8 cellular contexts compared by ENCODE assay signal in the genomic region with DNA sequence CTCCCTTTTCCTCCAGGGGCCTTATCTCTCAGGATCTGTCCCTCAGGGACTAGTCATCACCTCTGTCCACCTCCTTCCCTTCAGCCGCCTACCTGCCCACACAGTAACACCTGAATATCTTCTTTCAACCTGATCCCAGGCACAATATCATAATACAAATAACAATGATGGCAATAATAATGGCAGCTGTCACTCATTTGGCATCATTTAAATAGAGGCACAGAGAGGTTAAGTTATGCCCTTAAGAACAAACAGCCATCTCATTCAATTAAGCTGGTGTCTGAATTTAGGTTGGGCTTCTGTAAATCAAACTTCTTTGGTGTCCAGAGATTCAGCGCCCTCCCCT. TPM values are rescaled to one million over a fixed set of nuclear protein-coding genes. Genes with fewer than 3 reads are reported as not detected.
DNase-seq lines count a peak whose midpoint lies in the region; ATAC-seq and TF ChIP-seq lines count a peak whose summit lies in the region.

No MANE protein-coding gene starts in this region.

- no peak overlapping the region for H4K91ac ChIP-seq in H9 (ENCODE audit: insufficient read length, low read depth, low read length)

- no peak overlapping the region for H2AK5ac ChIP-seq in H9 (ENCODE audit: insufficient read length, low read length)

- intact Hi-C loops in activated B cell treated with CpG ODN at 0.5 μM for 24 hours (cut with micrococcal nuclease), result loop anchor here (1.0 to 5.0 kb wide), 6 partner anchors 12 to 153 kb away; no protein-coding TSS in a partner anchor

- ATAC-seq in activated B cell treated with CpG ODN at 0.5 μM for 24 hours (ENCODE audit: low read depth), result no peak
- no peak for ATAC-seq in activated CD4-positive, CD25-positive, alpha-beta regulatory T cell treated with anti-CD3 and anti-CD28 coated beads, Interleukin-2, amount 50 U/mL, for 24 hours
- no peak for ATAC-seq in HG02973 (IDR thresholded peaks at IDR 0.05; ENCODE audit: unreplicated experiment)
- ATAC-seq in GM21381 (IDR thresholded peaks at IDR 0.05; ENCODE audit: unreplicated experiment), result no peak

- no peak overlapping the region for H2BK12ac ChIP-seq in H9 (ENCODE audit: insufficient read length, low read depth, low read length)

- WGBS in H9 (ENCODE audit: extremely low coverage, insufficient read length, low lambda C conversion rate), result no CpG with 5 or more reads among the region's 2 CpGs
- WGBS in hepatocyte (ENCODE audit: low lambda C conversion rate, missing lambda C conversion rate), result 58% methylated on average over 2 of the region's 2 CpGs

- no peaks in the 10 kb centered on the region for H3K79me2 ChIP-seq in H9 (ENCODE audit: insufficient read depth, low read length)
- peaks cover 60% of the 10 kb centered on the region for H3K79me2 ChIP-seq in hepatocyte

- H3K9me2 ChIP-seq in hepatocyte (replicated peaks; ENCODE audit: insufficient read depth), result no peaks in the 10 kb centered on the region

- no peaks in the 10 kb centered on the region for H3K36me3 ChIP-seq in hepatocyte (replicated peaks; ENCODE audit: insufficient read depth, low read depth)

- no peak overlapping the region for H3K18ac ChIP-seq in H9 (ENCODE audit: insufficient read length, low read depth, low read length)

- no peak overlapping the region for H3K4ac ChIP-seq in H9 (ENCODE audit: low read depth, low read length)

- DNase-seq in H9 (no peak), activated B cell treated with CpG ODN at 0.5 μM for 24 hours (no peak), hepatocyte (ENCODE audit: low spot score) (no peak)
- no peak for DNase-seq in activated CD4-positive, alpha-beta T cell treated with anti-CD3 and anti-CD28 coated beads for 48 hours

- H4K8ac ChIP-seq in H9 (replicated peaks; ENCODE audit: insufficient read length, low read depth, low read length), result no peak overlapping the region

- H3K9me3 Mint-ChIP-seq in H9 (no peaks in the 10 kb centered on the region; a peak in 2 of 5 replicates), activated B cell treated with CpG ODN at 0.5 μM for 24 hours (no peaks in the 10 kb centered on the region)

- CTCF ChIA-PET in activated B cell treated with CpG ODN at 0.5 μM for 24 hours (lab: Charles Lee), result interaction anchor here (0.8 to 5.8 kb wide), 24 partner anchors 9 to 256 kb away, joined by 3 to 60 read pairs (median 4); a partner anchor contains a TSS

- TF ChIP-seq CTCF in H9 (conservative IDR thresholded peaks at IDR 0.05) (no peak), activated B cell treated with CpG ODN at 0.5 μM for 24 hours (IDR thresholded peaks at IDR 0.05) (no peak), hepatocyte (IDR thresholded peaks at IDR 0.05; ENCODE audit: poor library complexity) (no peak)

- H4K20me1 ChIP-seq in H9 (ENCODE audit: control insufficient read depth, insufficient read depth, insufficient read length) (no peaks in the 10 kb centered on the region), hepatocyte (ENCODE audit: insufficient read depth, poor library complexity, severe bottlenecking) (no peaks in the 10 kb centered on the region)

- no peaks in the 10 kb centered on the region for H3K23me2 ChIP-seq in H9 (ENCODE audit: insufficient read length, low read depth, low read length, poor library complexity, severe bottlenecking)

- H3K4me3 ChIP-seq in hepatocyte, result no peak overlapping the region
- H3K4me3 ChIP-seq in skin epidermis, result no peak overlapping the region

- peak overlapping the region in 2 of 3 experiments; percentile 40 to 48; a peak in 2 of 7 replicates for H3K27ac Mint-ChIP-seq in H9
- H3K27ac Mint-ChIP-seq in activated B cell treated with CpG ODN at 0.5 μM for 24 hours, result peak overlapping the region; percentile 13

- no peak overlapping the region for H3K14ac ChIP-seq in H9 (ENCODE audit: insufficient read depth, low read length)

- no peak overlapping the region for H2BK15ac ChIP-seq in H9 (ENCODE audit: low read depth, low read length)

- peaks cover 16% of the 10 kb centered on the region; the same call in 1 of the 2 replicates for H3K4me1 ChIP-seq in H9 (ENCODE audit: insufficient read depth, low read length)
- peaks cover 69% of the 10 kb centered on the region for H3K4me1 ChIP-seq in hepatocyte (ENCODE audit: insufficient read depth)

- H2BK120ac ChIP-seq in H9 (ENCODE audit: low read depth, low read length, poor library complexity, severe bottlenecking), result no peak overlapping the region

- H3K4me2 ChIP-seq in H9 (ENCODE audit: insufficient read depth, insufficient read length, low read length), result no peak overlapping the region
- peak overlapping the region; percentile 8 for H3K4me2 ChIP-seq in hepatocyte

- peak overlapping the region in 1 of 2 experiments; percentile 43; a peak in 2 of 5 replicates for H3K4me3 Mint-ChIP-seq in H9
- H3K4me3 Mint-ChIP-seq in activated B cell treated with CpG ODN at 0.5 μM for 24 hours, result peak overlapping the region; percentile 49

- H3K9ac ChIP-seq in H9 (ENCODE audit: extremely low read depth, insufficient read length, low read length), result no peak overlapping the region

- H3K27me3 Mint-ChIP-seq in H9 (ENCODE audit: low read depth) (no peaks in the 10 kb centered on the region), activated B cell treated with CpG ODN at 0.5 μM for 24 hours (no peaks in the 10 kb centered on the region)

- H3K27me3 ChIP-seq in H9 (ENCODE audit: insufficient read depth, low read length) (no peaks in the 10 kb centered on the region), hepatocyte (no peaks in the 10 kb centered on the region)

- no peak overlapping the region for H2AFZ ChIP-seq in H9 (ENCODE audit: low read length)
- no peak overlapping the region for H2AFZ ChIP-seq in hepatocyte

- no peak overlapping the region for H3T11ph ChIP-seq in H9 (ENCODE audit: low read length)

- H3K79me1 ChIP-seq in H9 (ENCODE audit: insufficient read depth, low read depth, low read length, poor library complexity, severe bottlenecking), result no peaks in the 10 kb centered on the region

- no peak overlapping the region for H3K56ac ChIP-seq in H9 (ENCODE audit: insufficient read length, low read depth, low read length)

- H3K36me3 Mint-ChIP-seq in H9 (ENCODE audit: insufficient read depth in 1 of 3, low read depth in 3 of 3) (peaks cover under 1 to 9% (median 7%) of the 10 kb centered on the region in 3 experiments; a peak in 5 of 7 replicates), activated B cell treated with CpG ODN at 0.5 μM for 24 hours (ENCODE audit: low read depth) (peaks cover 7% of the 10 kb centered on the region)

- H3K4me1 Mint-ChIP-seq in H9, result peaks cover 38 to 52% of the 10 kb centered on the region in 2 experiments
- peaks cover 35% of the 10 kb centered on the region for H3K4me1 Mint-ChIP-seq in activated B cell treated with CpG ODN at 0.5 μM for 24 hours

- H3K27ac ChIP-seq in H9 (ENCODE audit: insufficient read length, low read depth, low read length), result no peak overlapping the region
- peak overlapping the region; percentile 94 for H3K27ac ChIP-seq in hepatocyte
- H3K27ac ChIP-seq in skin epidermis, result peak overlapping the region in 18 of 21 experiments; percentile 15 to 85 (median 73)

- H4K5ac ChIP-seq in H9 (ENCODE audit: insufficient read length, low read depth, low read length), result no peak overlapping the region

- POLR2A ChIA-PET in activated B cell treated with CpG ODN at 0.5 μM for 24 hours (lab: Charles Lee), result interaction anchor here (0.5 to 3.7 kb wide), 17 partner anchors 11 to 302 kb away, joined by 3 to 26 read pairs (median 6); a partner anchor contains a TSS

- H2BK20ac ChIP-seq in H9 (ENCODE audit: low read depth, low read length, poor library complexity, severe bottlenecking), result no peak overlapping the region

- no peaks in the 10 kb centered on the region for H3K9me3 ChIP-seq in H9 (ENCODE audit: control insufficient read depth, low read depth, low read length)
- no peaks in the 10 kb centered on the region for H3K9me3 ChIP-seq in hepatocyte (ENCODE audit: low read depth)

- H3K23ac ChIP-seq in H9 (ENCODE audit: insufficient read length, low read depth, low read length), result no peak overlapping the region

- no peak overlapping the region for H2BK5ac ChIP-seq in H9 (ENCODE audit: insufficient read length, low read length)

RNA-seq across cellular contexts. Expression of a gene that starts 47.5 kb away (rescaled TPM):
- total RNA-seq in H9 (2021) (23.7 and 29.4 TPM in 2 replicates), activated B cell treated with CpG ODN at 0.5 μM for 24 hours (22.4 and 23.3 TPM in 2 replicates), hepatocyte (6.7 and 13.3 TPM in 2 replicates)
- 12.2 and 14.4 TPM in 2 replicates for polyA plus RNA-seq in hepatocyte
